ENCODE assay signal across 15 cellular contexts in genomic region chr22:44119669-44120313, GRCh38.
DNase-seq lines count a peak whose midpoint lies in the region; ATAC-seq and TF ChIP-seq lines count a peak whose summit lies in the region.
"Had no signal": no experiment of that assay in that cellular context is flagged by ENCODE, and none has a peak within 500 bp of the region (broad histone marks: within the 10 kb centered on the region; RNA-seq: fewer than 3 reads in every experiment).

No MANE protein-coding gene starts in this region.

- H3K27me3 Mint-ChIP-seq in T-helper 17 cell (no peaks in the 10 kb centered on the region), chondrocyte (ENCODE audit: low read depth) (no peaks in the 10 kb centered on the region)
- no peaks in the 10 kb centered on the region for H3K27me3 Mint-ChIP-seq in activated T-cell treated with anti-CD3 and anti-CD28 coated beads, Interleukin-2, amount 50 U/mL, for 4 hours (ENCODE audit: low read depth)
- H3K27me3 Mint-ChIP-seq: CD4-positive, alpha-beta memory T cell had no signal

- TF ChIP-seq POLR2A in spleen (IDR thresholded peaks at IDR 0.05): no peak

- TF ChIP-seq CTCF in chondrocyte (IDR thresholded peaks at IDR 0.05): no peak
- TF ChIP-seq CTCF in lower lobe of right lung (IDR thresholded peaks at IDR 0.05): no peak
- TF ChIP-seq CTCF in spleen (IDR thresholded peaks at IDR 0.05 in 8 of 11, conservative IDR thresholded peaks at IDR 0.05 in 3 of 11): no peak

- H3K27ac Mint-ChIP-seq in T-helper 17 cell (peak overlapping the region; percentile 5), chondrocyte (ENCODE audit: unreplicated experiment) (no peak overlapping the region)

- peaks cover 8% of the 10 kb centered on the region for H3K36me3 Mint-ChIP-seq in T-helper 17 cell (ENCODE audit: low read depth)
- peaks cover 12% of the 10 kb centered on the region for H3K36me3 Mint-ChIP-seq in chondrocyte (ENCODE audit: low read depth)
- H3K36me3 Mint-ChIP-seq in activated T-cell treated with anti-CD3 and anti-CD28 coated beads, Interleukin-2, amount 50 U/mL, for 4 hours (ENCODE audit: insufficient read depth): no peaks in the 10 kb centered on the region

- H3K9me3 ChIP-seq in T-helper 17 cell (ENCODE audit: control insufficient read depth, low read length, poor library complexity, severe bottlenecking): no peaks in the 10 kb centered on the region
- H3K9me3 ChIP-seq in lower lobe of right lung: no peaks in the 10 kb centered on the region
- peaks cover 0 to 15% (median 8%) of the 10 kb centered on the region in 8 donors for H3K9me3 ChIP-seq in spleen
- H3K9me3 ChIP-seq: A549, BE2C had no signal

- H3K4me1 Mint-ChIP-seq in T-helper 17 cell (peaks cover 7% of the 10 kb centered on the region), chondrocyte (ENCODE audit: low read depth) (no peaks in the 10 kb centered on the region)
- no peaks in the 10 kb centered on the region for H3K4me1 Mint-ChIP-seq in activated T-cell treated with anti-CD3 and anti-CD28 coated beads, Interleukin-2, amount 50 U/mL, for 4 hours (ENCODE audit: low read depth)

- H3K4me3 ChIP-seq in lower lobe of right lung: no peak overlapping the region
- no peak overlapping the region for H3K4me3 ChIP-seq in spleen
- H3K4me3 ChIP-seq: A549 had no signal

- DNase-seq in T-helper 17 cell: no peak
- peak; percentile 63 for DNase-seq in chondrocyte (ENCODE audit: low spot score)
- peak; percentile 44 for DNase-seq in lower lobe of right lung
- peak; percentile 65 for DNase-seq in spleen
- DNase-seq in activated T-cell treated with anti-CD3 and anti-CD28 coated beads, Interleukin-2, amount 50 U/mL, for 4 hours: no peak
- DNase-seq in NCI-H226: no peak
- no peak for DNase-seq in activated effector memory CD4-positive, alpha-beta T cell treated with Interleukin-2 at 50 U/mL for 16 hours
- DNase-seq: BE2C; CD4-positive, alpha-beta memory T cell; DMS153; DND-41; GDM1 had no signal

- no peaks in the 10 kb centered on the region for H3K27me3 ChIP-seq in lower lobe of right lung (ENCODE audit: low read depth)
- no peaks in the 10 kb centered on the region for H3K27me3 ChIP-seq in spleen (replicated peaks in 1 of 7)
- H3K27me3 ChIP-seq: BE2C had no signal

- H3K27ac ChIP-seq in lower lobe of right lung (no peak overlapping the region), spleen (no peak overlapping the region)
- H3K27ac ChIP-seq: A549, C4-2B, HL-60 had no signal

- no peak overlapping the region for H3K4me3 Mint-ChIP-seq in T-helper 17 cell
- H3K4me3 Mint-ChIP-seq in chondrocyte (ENCODE audit: unreplicated experiment): no peak overlapping the region
- no peak overlapping the region for H3K4me3 Mint-ChIP-seq in activated T-cell treated with anti-CD3 and anti-CD28 coated beads, Interleukin-2, amount 50 U/mL, for 4 hours
- H3K4me3 Mint-ChIP-seq: CD4-positive, alpha-beta memory T cell had no signal

- H3K36me3 ChIP-seq in lower lobe of right lung (peaks cover 18% of the 10 kb centered on the region), spleen (peaks cover 0 to 77% (median 23%) of the 10 kb centered on the region in 6 donors)
- H3K36me3 ChIP-seq: BE2C had no signal

- no peak for ATAC-seq in T-helper 17 cell
- ATAC-seq in lower lobe of right lung: no peak
- no peak for ATAC-seq in activated T-cell treated with anti-CD3 and anti-CD28 coated beads, Interleukin-2, amount 50 U/mL, for 4 hours
- ATAC-seq: A549 had no signal

- H3K4me1 ChIP-seq in lower lobe of right lung (no peaks in the 10 kb centered on the region), spleen (no peaks in the 10 kb centered on the region)
- H3K4me1 ChIP-seq: A549, BE2C had no signal

- WGBS in spleen, 5 donors: 92 to 96% (median 94%) methylated on average over 18 to 23 of the region's 23 CpGs

- peaks cover 3% of the 10 kb centered on the region for H3K9me3 Mint-ChIP-seq in chondrocyte (ENCODE audit: low read depth)
- H3K9me3 Mint-ChIP-seq in activated T-cell treated with anti-CD3 and anti-CD28 coated beads, Interleukin-2, amount 50 U/mL, for 4 hours: no peaks in the 10 kb centered on the region

- intact Hi-C loops in lower lobe of right lung (cut with DNase I) (no loop called here), spleen (cut with DNase I; ENCODE audit: low total_unique reads) (no loop called here)

Comparison
In these comparisons a context has a peak if more than half of its experiments do, and no peak if none do; other contexts are left out.
1. DNase-seq: peak in chondrocyte (single experiment), lower lobe of right lung (single experiment) and spleen (single experiment); none in T-helper 17 cell (0 of 3), activated T-cell treated with anti-CD3 and anti-CD28 coated beads, Interleukin-2, amount 50 U/mL, for 4 hours (single experiment), NCI-H226 (single experiment) and activated effector memory CD4-positive, alpha-beta T cell treated with Interleukin-2 at 50 U/mL for 16 hours (single experiment).